Comparison of ENCODE assay signal across 8 cellular contexts in genomic region chr3:15064835-15065549, GRCh38. TPM values are rescaled to one million over a fixed set of nuclear protein-coding genes. Genes with fewer than 3 reads are reported as not detected.
A peak's percentile ranks its signal among the peaks of the same experiment; 100 is the strongest.
DNase-seq lines count a peak whose midpoint lies in the region; ATAC-seq and FAIRE-seq lines count a peak whose summit lies in the region.

Gene MRPS25 (minus strand): TSS chr3:15065315. CDS start chr3:15065194, 121 bp downstream.

- no peak within 1 kb of the TSS for H2BK120ac ChIP-seq in mesendoderm (ENCODE audit: low read depth, low read length)

- ATAC-seq in GM21381 (IDR thresholded peaks at IDR 0.05; ENCODE audit: unreplicated experiment) = peak; percentile 96

- H2BK15ac ChIP-seq in mesendoderm (replicated peaks; ENCODE audit: low read depth) = no peak within 1 kb of the TSS

- peak within 1 kb of the TSS; percentile 98 for H3K56ac ChIP-seq in mesendoderm (ENCODE audit: low read length)

- peak within 1 kb of the TSS; percentile 76 for H3K4me3 ChIP-seq in endocrine pancreas (ENCODE audit: control insufficient read depth, insufficient read depth, low read length)
- peak within 1 kb of the TSS; percentile 83 for H3K4me3 ChIP-seq in mesendoderm (ENCODE audit: low read length)

- no peaks in the 10 kb centered on the region for H3K27me3 ChIP-seq in endocrine pancreas (ENCODE audit: control insufficient read depth, insufficient read depth, low read length)
- H3K27me3 ChIP-seq in mesendoderm (ENCODE audit: insufficient read depth, low read length, poor library complexity) = no peaks in the 10 kb centered on the region

- H3K9ac ChIP-seq in endocrine pancreas (ENCODE audit: control insufficient read depth, insufficient read depth, low read length) = peak within 1 kb of the TSS; percentile 68
- H3K9ac ChIP-seq in mesendoderm (ENCODE audit: low read length) = peak within 1 kb of the TSS; percentile 94

- no peak within 1 kb of the TSS for H4K5ac ChIP-seq in mesendoderm (ENCODE audit: low read length)

- peak within 1 kb of the TSS; percentile 1 for H3K18ac ChIP-seq in mesendoderm (ENCODE audit: low read length)

- H3K79me1 ChIP-seq in mesendoderm (ENCODE audit: low read length) = peaks cover 12% of the 10 kb centered on the region

- H3K4me1 ChIP-seq in endocrine pancreas (ENCODE audit: control insufficient read depth, insufficient read depth, low read length) = no peaks in the 10 kb centered on the region
- H3K4me1 ChIP-seq in mesendoderm (ENCODE audit: control insufficient read depth, low read depth, low read length) = peaks cover 5% of the 10 kb centered on the region

- WGBS in mesendoderm (ENCODE audit: extremely low coverage, insufficient coverage, low lambda C conversion rate) = no CpG with 5 or more reads among the region's 69 CpGs

- FAIRE-seq in HTR-8/SVneo (lab: Jason Lieb, UNC) = no peak

- H3K27ac ChIP-seq in mesendoderm (ENCODE audit: low read depth, low read length) = no peak within 1 kb of the TSS

- peak within 1 kb of the TSS; percentile 54 for H2BK5ac ChIP-seq in mesendoderm (ENCODE audit: low read length)

- H2AK5ac ChIP-seq in mesendoderm (ENCODE audit: low read length) = no peak within 1 kb of the TSS

- H3K79me2 ChIP-seq in mesendoderm (ENCODE audit: control insufficient read depth, insufficient read depth, low read length) = peaks cover 20% of the 10 kb centered on the region

- H4K8ac ChIP-seq in mesendoderm (ENCODE audit: low read depth, low read length) = no peak within 1 kb of the TSS

- H3K4ac ChIP-seq in mesendoderm (ENCODE audit: low read depth, low read length) = peak within 1 kb of the TSS; percentile 56

- DNase-seq in COR-L47 (lab: John Stamatoyannopoulos, UW) = peak; percentile 59
- peak; percentile 96 for DNase-seq in HTR-8/SVneo (ENCODE audit: insufficient read length, low spot score)
- peak; percentile 88 for DNase-seq in NOMO-1 treated with DMSO at 0.1 percent for 48 hours (lab: John Stamatoyannopoulos, UW; ENCODE audit: unreplicated experiment)
- peak; percentile 66 to 82 (median 76) for DNase-seq in activated CD8-positive, alpha-beta memory T cell treated with anti-CD3 and anti-CD28 coated beads for 48 hours (ENCODE audit: low read depth in 2 of 3, low spot score in 2 of 3)
- DNase-seq in mesendoderm = peak; percentile 95
- peak; percentile 83 for DNase-seq in stimulated activated CD8-positive, alpha-beta memory T cell treated with anti-CD3 and anti-CD28 coated beads, Interleukin-12 subunit alpha, Interleukin-12 subunit beta, amount 100 ng/mL, for 4 hours (ENCODE audit: low read depth)

- H3K4me2 ChIP-seq in mesendoderm (ENCODE audit: low read length) = peak within 1 kb of the TSS; percentile 79

- H3K36me3 ChIP-seq in endocrine pancreas (ENCODE audit: control insufficient read depth, insufficient read depth, low read length) (no peaks in the 10 kb centered on the region), mesendoderm (ENCODE audit: control insufficient read depth, insufficient read depth, low read length) (no peaks in the 10 kb centered on the region)

- peak within 1 kb of the TSS; percentile 72 for H3K23ac ChIP-seq in mesendoderm (ENCODE audit: low read length)

- no peaks in the 10 kb centered on the region for H3K9me3 ChIP-seq in endocrine pancreas (ENCODE audit: control insufficient read depth, low read length)

RNA-seq across cellular contexts. Expression of gene MRPS25, which starts in this region (rescaled TPM):
- polyA plus RNA-seq in mesendoderm (2013, experiment 1 of 2) = 28.8 TPM
- 27.1 TPM for polyA plus RNA-seq in mesendoderm (2013, experiment 2 of 2)
